In genomic region chr13:57633141-57633949, GRCh38 we compare ENCODE assay signal across 9 cellular contexts. TPM values are rescaled to one million over a fixed set of nuclear protein-coding genes. Genes with fewer than 3 reads are reported as not detected.
DNase-seq lines count a peak whose midpoint lies in the region; ATAC-seq and TF ChIP-seq lines count a peak whose summit lies in the region.
"Had no signal": no experiment of that assay in that cellular context is flagged by ENCODE, and none has a peak within 500 bp of the region (broad histone marks: within the 10 kb centered on the region; RNA-seq: fewer than 3 reads in every experiment).

No MANE protein-coding gene starts in this region.

- H3K9me3 Mint-ChIP-seq in H9, result peaks cover 4 to 15% of the 10 kb centered on the region in 2 experiments; a peak in 4 of 5 replicates
- no peaks in the 10 kb centered on the region for H3K9me3 Mint-ChIP-seq in Caco-2 (ENCODE audit: unreplicated experiment)

- peak; percentile 58 for ATAC-seq in sciatic nerve

- no peak overlapping the region for H3K4ac ChIP-seq in H9 (ENCODE audit: low read depth, low read length)

- H3K4me1 ChIP-seq in H9 (ENCODE audit: insufficient read depth, low read length) (no peaks in the 10 kb centered on the region), Caco-2 (no peaks in the 10 kb centered on the region)

- no peak overlapping the region for H2BK12ac ChIP-seq in H9 (ENCODE audit: insufficient read length, low read depth, low read length)

- peaks cover 30 to 40% of the 10 kb centered on the region in 2 experiments for H3K4me1 Mint-ChIP-seq in H9
- H3K4me1 Mint-ChIP-seq in Caco-2 (ENCODE audit: low read depth, unreplicated experiment), result no peaks in the 10 kb centered on the region

- no peak overlapping the region for H4K91ac ChIP-seq in H9 (ENCODE audit: insufficient read length, low read depth, low read length)

- in situ Hi-C loops in ACHN (cut with HindIII; ENCODE audit: low pct_ligation_motif_present, low pct_unique_long_range_greater_than_20kb, low sequenced_read_pairs), result no loop called here

- H3K56ac ChIP-seq in H9 (ENCODE audit: insufficient read length, low read depth, low read length), result no peak overlapping the region

- H3K23ac ChIP-seq in H9 (ENCODE audit: insufficient read length, low read depth, low read length), result no peak overlapping the region

- H3K27me3 Mint-ChIP-seq in H9 (ENCODE audit: low read depth) (peaks cover 91% of the 10 kb centered on the region), Caco-2 (ENCODE audit: insufficient read depth, unreplicated experiment) (peaks cover 4% of the 10 kb centered on the region)

- no peak overlapping the region for H3T11ph ChIP-seq in H9 (ENCODE audit: low read length)

- H2AFZ ChIP-seq in H9 (ENCODE audit: low read length), result no peak overlapping the region

- H3K27me3 ChIP-seq in H9 (ENCODE audit: insufficient read depth, low read length), result peaks cover 54% of the 10 kb centered on the region; the same call in 1 of the 2 replicates
- H3K27me3 ChIP-seq in Caco-2 (replicated peaks; ENCODE audit: control insufficient read depth, insufficient read depth, low read length), result no peaks in the 10 kb centered on the region

- no peaks in the 10 kb centered on the region for H3K79me2 ChIP-seq in H9 (ENCODE audit: insufficient read depth, low read length)

- H4K20me1 ChIP-seq in H9 (ENCODE audit: control insufficient read depth, insufficient read depth, insufficient read length), result no peaks in the 10 kb centered on the region

- peak overlapping the region; percentile 99 for H3K4me2 ChIP-seq in H9 (ENCODE audit: insufficient read depth, insufficient read length, low read length)

- H3K27ac Mint-ChIP-seq in H9, result peak overlapping the region in 1 of 3 experiments; percentile 75; a peak in 1 of 7 replicates
- no peak overlapping the region for H3K27ac Mint-ChIP-seq in Caco-2 (ENCODE audit: unreplicated experiment)
- H3K27ac Mint-ChIP-seq: immature natural killer cell had no signal

- BruUV-seq in Caco-2 (replicated peaks; lab: Mats Ljungman, UMichigan), result no TSS peak

- no peak overlapping the region for H4K5ac ChIP-seq in H9 (ENCODE audit: insufficient read length, low read depth, low read length)

- no peak overlapping the region for H2AK5ac ChIP-seq in H9 (ENCODE audit: insufficient read length, low read length)

- TF ChIP-seq CTCF in H9 (conservative IDR thresholded peaks at IDR 0.05) (peak; percentile 84), cardiac fibroblast (IDR thresholded peaks at IDR 0.05; ENCODE audit: low read depth, low read length) (peak; percentile 41), Caco-2 (IDR thresholded peaks at IDR 0.05; ENCODE audit: insufficient read depth in 1 of 2, low read depth in 1 of 2, low read length in 1 of 2, severe bottlenecking in 1 of 2, unreplicated experiment in 1 of 2) (no peak)

- WGBS in H9 (ENCODE audit: extremely low coverage, insufficient read length, low lambda C conversion rate), result no CpG with 5 or more reads among the region's 77 CpGs

- CTCF ChIA-PET in Caco-2 (lab: Charles Lee), result no interaction called here

- H2BK15ac ChIP-seq in H9 (ENCODE audit: low read depth, low read length), result no peak overlapping the region

- H2BK5ac ChIP-seq in H9 (ENCODE audit: insufficient read length, low read length), result no peak overlapping the region

- no peaks in the 10 kb centered on the region for H3K79me1 ChIP-seq in H9 (ENCODE audit: insufficient read depth, low read depth, low read length, poor library complexity, severe bottlenecking)

- no peak overlapping the region for H3K14ac ChIP-seq in H9 (ENCODE audit: insufficient read depth, low read length)

- no peak overlapping the region for H4K8ac ChIP-seq in H9 (replicated peaks; ENCODE audit: insufficient read length, low read depth, low read length)

- no peak overlapping the region for H2BK120ac ChIP-seq in H9 (ENCODE audit: low read depth, low read length, poor library complexity, severe bottlenecking)

- H3K9ac ChIP-seq in H9 (ENCODE audit: extremely low read depth, insufficient read length, low read length), result no peak overlapping the region

- H3K36me3 ChIP-seq in Caco-2 (ENCODE audit: control insufficient read depth, insufficient read depth, low read length), result no peaks in the 10 kb centered on the region

- H3K4me3 Mint-ChIP-seq in H9 (peak overlapping the region; percentile 79 to 95), Caco-2 (ENCODE audit: unreplicated experiment) (no peak overlapping the region)

- POLR2A ChIA-PET in Caco-2 (lab: Charles Lee), result no interaction called here

- peaks cover 0 to 17% (median 0%) of the 10 kb centered on the region in 3 experiments; a peak in 3 of 7 replicates for H3K36me3 Mint-ChIP-seq in H9 (ENCODE audit: insufficient read depth in 1 of 3, low read depth in 3 of 3)
- no peaks in the 10 kb centered on the region for H3K36me3 Mint-ChIP-seq in Caco-2 (ENCODE audit: insufficient read depth, unreplicated experiment)

- H3K4me3 ChIP-seq in cardiac fibroblast (replicated peaks in 1 of 2; ENCODE audit: low read depth in 2 of 2, low read length in 2 of 2) (no peak overlapping the region), Caco-2 (ENCODE audit: low read depth, low read length) (no peak overlapping the region)

- H3K27ac ChIP-seq in H9 (ENCODE audit: insufficient read length, low read depth, low read length), result no peak overlapping the region

- peaks cover 40% of the 10 kb centered on the region for H3K23me2 ChIP-seq in H9 (ENCODE audit: insufficient read length, low read depth, low read length, poor library complexity, severe bottlenecking)

- H3K18ac ChIP-seq in H9 (ENCODE audit: insufficient read length, low read depth, low read length), result no peak overlapping the region

- DNase-seq in H9 (peak; percentile 91), cardiac fibroblast (ENCODE audit: low read depth in 2 of 2) (peak in 1 of 2 donors; percentile 14), iPS-NIHi11 (ENCODE audit: low spot score) (peak; percentile 76), sciatic nerve (ENCODE audit: low spot score) (peak; percentile 71), Caco-2 (no peak), HCEC 1CT (no peak), ACHN (no peak)
- DNase-seq in stimulated activated CD4-positive, alpha-beta T cell treated with anti-CD3 and anti-CD28 coated beads, Interleukin-2, amount 100 ng/mL, for 48 hours, result no peak
- DNase-seq: immature natural killer cell had no signal

- intact Hi-C loops in sciatic nerve (cut with DNase I) (no loop called here), Caco-2 (cut with micrococcal nuclease; ENCODE audit: unreplicated experiment) (no loop called here)

- H2BK20ac ChIP-seq in H9 (ENCODE audit: low read depth, low read length, poor library complexity, severe bottlenecking), result no peak overlapping the region

- no peaks in the 10 kb centered on the region for H3K9me3 ChIP-seq in H9 (ENCODE audit: control insufficient read depth, low read depth, low read length)
- 0 out of 2 replicates have a peak, but pooled peaks cover 3% of the 10 kb centered on the region for H3K9me3 ChIP-seq in Caco-2

RNA-seq across cellular contexts. Expression of gene PCDH17, which starts 1.8 kb away (rescaled TPM):
- total RNA-seq in H9 (2021) (0.37 and 0.52 TPM in 2 replicates), sciatic nerve (8.0 TPM), Caco-2 (2022) (not detected in 2 replicates)

Comparison
In these comparisons a context has a peak if more than half of its experiments do, and no peak if none do; other contexts are left out.
1. DNase-seq: peak in H9 (single experiment), iPS-NIHi11 (single experiment) and sciatic nerve (single experiment); none in Caco-2 (0 of 2), HCEC 1CT (single experiment), stimulated activated CD4-positive, alpha-beta T cell treated with anti-CD3 and anti-CD28 coated beads, Interleukin-2, amount 100 ng/mL, for 48 hours (0 of 2) and ACHN (single experiment).
2. CTCF ChIP-seq: peak in H9 (single experiment) and cardiac fibroblast (single experiment); none in Caco-2 (0 of 2).